Comparison of ENCODE assay signal across 9 cellular contexts in the genomic region with DNA sequence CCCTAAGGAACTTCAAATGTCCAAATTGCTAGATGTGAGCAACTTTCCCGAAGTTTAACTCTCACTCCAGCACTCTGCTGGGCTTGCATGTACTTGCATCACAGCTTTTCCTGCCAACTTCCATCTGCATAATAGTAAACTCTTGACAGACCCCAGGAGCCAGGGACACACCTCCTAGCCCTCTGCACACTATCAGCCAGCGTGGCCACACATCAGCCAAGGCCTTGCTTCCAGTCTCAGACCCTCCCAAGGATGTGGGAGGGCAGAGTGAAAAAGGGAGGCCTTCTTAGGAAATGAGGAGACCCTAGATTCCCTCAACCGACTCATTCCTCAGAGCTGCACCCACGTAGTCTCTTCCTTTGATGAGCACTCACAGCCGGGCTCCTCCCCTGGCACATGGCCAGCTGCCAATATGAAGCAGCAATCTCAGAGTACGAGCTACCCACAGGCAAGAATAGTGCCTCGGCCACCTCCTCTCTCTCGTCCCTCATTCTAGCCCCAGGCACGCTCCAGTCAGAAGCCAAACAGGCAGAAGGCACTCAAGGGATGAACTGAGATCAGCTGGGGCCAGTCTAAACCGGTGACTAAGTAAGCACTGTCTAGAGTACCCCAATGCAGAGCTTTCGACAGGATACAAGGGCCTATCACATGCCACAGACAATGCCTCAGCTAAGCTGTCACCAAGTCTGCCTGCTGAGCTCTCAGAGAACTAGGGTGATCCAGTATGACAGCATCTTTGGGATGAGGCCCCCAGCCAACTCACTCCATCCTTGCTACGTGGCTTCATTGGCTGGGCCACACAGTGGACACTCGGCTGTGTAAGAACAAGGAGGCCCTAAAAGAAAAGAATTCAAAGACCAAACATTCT. TPM values are rescaled to one million over a fixed set of nuclear protein-coding genes. Genes with fewer than 3 reads are reported as not detected.
DNase-seq lines count a peak whose midpoint lies in the region; ATAC-seq and TF ChIP-seq lines count a peak whose summit lies in the region.
"Had no signal": no experiment of that assay in that cellular context is flagged by ENCODE, and none has a peak within 500 bp of the region (broad histone marks: within the 10 kb centered on the region; RNA-seq: fewer than 3 reads in every experiment).

No MANE protein-coding gene starts in this region.

- H3K4me3 Mint-ChIP-seq in MCF 10A (ENCODE audit: unreplicated experiment), result peak overlapping the region; percentile 74

- DNase-seq in NCI-H1694 treated with DMSO at 0.1 percent for 48 hours (lab: John Stamatoyannopoulos, UW) (peak; percentile 36), NCI-H1694 (lab: John Stamatoyannopoulos, UW) (no peak), Peyer's patch (peak; percentile 16 to 86 (median 84)), MCF 10A (ENCODE audit: unreplicated experiment) (peak; percentile 93), left lobe of liver (ENCODE audit: low spot score) (peak; percentile 47), H7 (no peak)
- DNase-seq in stimulated activated CD4-positive, alpha-beta T cell treated with anti-CD3 and anti-CD28 coated beads, TNF-alpha, amount 100 ng/mL, for 4 hours (ENCODE audit: low read depth in 3 of 3), result peak in 2 of 3 experiments; percentile 8 to 18

- no peaks in the 10 kb centered on the region for H3K36me3 Mint-ChIP-seq in MCF 10A (ENCODE audit: insufficient read depth, unreplicated experiment)

- H3K9me3 ChIP-seq in Peyer's patch, result no peaks in the 10 kb centered on the region

- H3K9me3 Mint-ChIP-seq in MCF 10A (ENCODE audit: unreplicated experiment), result no peaks in the 10 kb centered on the region

- H3K27me3 Mint-ChIP-seq in MCF 10A (ENCODE audit: insufficient read depth, unreplicated experiment), result no peaks in the 10 kb centered on the region

- peak overlapping the region; percentile 52 for H3K27ac Mint-ChIP-seq in MCF 10A (ENCODE audit: low read depth, unreplicated experiment)

- no peak overlapping the region for H3K4me3 ChIP-seq in Peyer's patch
- no peak overlapping the region for H3K4me3 ChIP-seq in H7 (ENCODE audit: insufficient read depth, low read depth, low read length)

- CTCF ChIA-PET in MCF 10A (lab: Yijun Ruan, JAX), result interaction anchor here (0.6 to 10.4 kb wide), 23 partner anchors 10 to 548 kb away, joined by 3 to 130 read pairs (median 4); a partner anchor contains a TSS

- H3K4me1 ChIP-seq in Peyer's patch, result peaks cover 3 to 39% (median 14%) of the 10 kb centered on the region in 4 donors

- TF ChIP-seq CTCF in Peyer's patch (IDR thresholded peaks at IDR 0.05) (no peak), MCF 10A (IDR thresholded peaks at IDR 0.05; ENCODE audit: unreplicated experiment) (no peak)

- BruUV-seq in MCF 10A (replicated peaks; lab: Mats Ljungman, UMichigan), result TSS peak; percentile 27

- no peak for TF ChIP-seq POLR2A in Peyer's patch (IDR thresholded peaks at IDR 0.05)

- intact Hi-C loops in MCF 10A (cut with micrococcal nuclease), result loop anchor here (1.0 to 5.0 kb wide), 5 partner anchors 35 to 162 kb away; a partner anchor contains a TSS

- H3K27ac ChIP-seq in Peyer's patch, result peak overlapping the region in 3 of 4 donors; percentile 21 to 89 (median 65)
- H3K27ac ChIP-seq: C4-2B had no signal

- POLR2A ChIA-PET in MCF 10A (lab: Yijun Ruan, JAX), result interaction anchor here (0.7 to 5.3 kb wide), 20 partner anchors 9 to 429 kb away, joined by 3 to 97 read pairs (median 4); a partner anchor contains a TSS

- no peaks in the 10 kb centered on the region for H3K36me3 ChIP-seq in Peyer's patch
- no peaks in the 10 kb centered on the region for H3K36me3 ChIP-seq in H7 (replicated peaks; ENCODE audit: control insufficient read depth, insufficient read depth, low read length)

- H3K27me3 ChIP-seq in Peyer's patch, result no peaks in the 10 kb centered on the region
- H3K27me3 ChIP-seq in H7 (ENCODE audit: control insufficient read depth, insufficient read depth, low read length), result peaks cover 18% of the 10 kb centered on the region

- H3K4me1 Mint-ChIP-seq in MCF 10A (ENCODE audit: insufficient read depth, unreplicated experiment), result peaks cover 42% of the 10 kb centered on the region

- ATAC-seq in left lobe of liver, result no peak
- ATAC-seq in GM19452 (IDR thresholded peaks at IDR 0.05; ENCODE audit: unreplicated experiment), result no peak

RNA-seq across cellular contexts. Expression of a gene that starts 2.3 kb away (rescaled TPM):
- total RNA-seq in Peyer's patch, result 10 to 100 TPM; 21.5 to 81.4 (median 51.2) TPM
- total RNA-seq in MCF 10A (2022), result 53.1 and 91.1 TPM in 2 replicates
- 13.8 TPM for total RNA-seq in left lobe of liver
- 5.4 and 8.4 TPM in 2 replicates for total RNA-seq in H7 (2014; rRNA removed; shearing (Covaris generic))

RNA-seq across cellular contexts. Expression of a gene that starts 32.1 kb away (rescaled TPM):
- total RNA-seq in Peyer's patch, result 10 to 100 TPM in 3 of 4 donors, 1 to 10 TPM in 1; 4.6 to 27.2 (median 18.5) TPM
- 91.4 and 101 TPM in 2 replicates for total RNA-seq in MCF 10A (2022)
- 0.88 TPM for total RNA-seq in left lobe of liver
- total RNA-seq in H7 (2014; rRNA removed; shearing (Covaris generic)), result 4.7 and 11.2 TPM in 2 replicates

Comparison
In these comparisons a context has a peak if more than half of its experiments do, and no peak if none do; other contexts are left out.
1. DNase-seq: peak in NCI-H1694 treated with DMSO at 0.1 percent for 48 hours (single experiment), Peyer's patch (3 of 3), MCF 10A (single experiment), left lobe of liver (single experiment) and stimulated activated CD4-positive, alpha-beta T cell treated with anti-CD3 and anti-CD28 coated beads, TNF-alpha, amount 100 ng/mL, for 4 hours (2 of 3); none in NCI-H1694 (single experiment) and H7 (single experiment).